ENCODE assay signal across 12 cellular contexts in genomic region chr12:67358686-67359374, GRCh38.
A peak's percentile ranks its signal among the peaks of the same experiment; 100 is the strongest.
DNase-seq lines count a peak whose midpoint lies in the region; ATAC-seq lines count a peak whose summit lies in the region.
"Had no signal": no experiment of that assay in that cellular context is flagged by ENCODE, and none has a peak within 500 bp of the region (broad histone marks: within the 10 kb centered on the region; RNA-seq: fewer than 3 reads in every experiment).

No MANE protein-coding gene starts in this region.

- no peaks in the 10 kb centered on the region for H3K36me3 ChIP-seq in skeletal muscle tissue (ENCODE audit: control insufficient read depth in 3 of 3, insufficient read depth in 3 of 3, low read length in 3 of 3)
- H3K36me3 ChIP-seq: thoracic aorta had no signal

- no peak for ATAC-seq in HG03039 (IDR thresholded peaks at IDR 0.05; ENCODE audit: unreplicated experiment)

- peaks cover 20 to 40% (median 35%) of the 10 kb centered on the region in 3 donors for H3K4me1 ChIP-seq in skeletal muscle tissue (ENCODE audit: control insufficient read depth in 3 of 3, insufficient read depth in 3 of 3, low read length in 3 of 3)

- peak; percentile 6 for DNase-seq in NCI-H1092 treated with DMSO at 0.1 percent for 48 hours (lab: John Stamatoyannopoulos, UW)
- no peak for DNase-seq in NCI-H1092 (lab: John Stamatoyannopoulos, UW)
- peak; percentile 59 for DNase-seq in NCI-H2171 (lab: John Stamatoyannopoulos, UW)
- DNase-seq in fibroblast of gingiva (ENCODE audit: low read depth), result peak; percentile 93
- no peak for DNase-seq in nucleus accumbens (lab: John Stamatoyannopoulos, UW)
- no peak for DNase-seq in stimulated activated CD4-positive, alpha-beta T cell treated with anti-CD3 and anti-CD28 coated beads, Interleukin-2, amount 100 ng/mL, for 24 hours
- DNase-seq: activated CD8-positive, alpha-beta memory T cell treated with anti-CD3 and anti-CD28 coated beads, Interleukin-2, amount 50 U/mL, for 48 hours; KG1; left cardiac atrium had no signal

- H3K9me3 ChIP-seq in skeletal muscle tissue (ENCODE audit: control insufficient read depth in 3 of 3, low read length in 3 of 3), result no peaks in the 10 kb centered on the region
- H3K9me3 ChIP-seq: thoracic aorta had no signal

- peak overlapping the region; percentile 78 for H3K27ac ChIP-seq in skeletal muscle tissue (ENCODE audit: low read depth, low read length)
- H3K27ac ChIP-seq: thoracic aorta had no signal

- H3K4me3 ChIP-seq in skeletal muscle tissue (ENCODE audit: low read length in 3 of 3), result peak overlapping the region in 1 of 3 donors; percentile 3
- H3K4me3 ChIP-seq: thoracic aorta had no signal

- H3K27me3 ChIP-seq in skeletal muscle tissue (ENCODE audit: control insufficient read depth in 3 of 3, insufficient read depth in 3 of 3, low read length in 3 of 3), result no peaks in the 10 kb centered on the region

- no peak overlapping the region for H3K9ac ChIP-seq in skeletal muscle tissue (ENCODE audit: low read depth in 1 of 3, low read length in 3 of 3)

Comparison
In these comparisons a context has a peak if more than half of its experiments do, and no peak if none do; other contexts are left out.
1. DNase-seq: peak in NCI-H1092 treated with DMSO at 0.1 percent for 48 hours (single experiment), NCI-H2171 (single experiment) and fibroblast of gingiva (single experiment); none in NCI-H1092 (single experiment), nucleus accumbens (0 of 56) and stimulated activated CD4-positive, alpha-beta T cell treated with anti-CD3 and anti-CD28 coated beads, Interleukin-2, amount 100 ng/mL, for 24 hours (0 of 2).